ENCODE assay signal across 15 cellular contexts in genomic region chr2:177058747-177059146, GRCh38.
DNase-seq lines count a peak whose midpoint lies in the region; ATAC-seq, FAIRE-seq and TF ChIP-seq lines count a peak whose summit lies in the region.
"Had no signal": no experiment of that assay in that cellular context is flagged by ENCODE, and none has a peak within 500 bp of the region (broad histone marks: within the 10 kb centered on the region; RNA-seq: fewer than 3 reads in every experiment).

No MANE protein-coding gene starts in this region.

- peak; percentile 92 for ATAC-seq in GM19395 (IDR thresholded peaks at IDR 0.05; ENCODE audit: unreplicated experiment)
- ATAC-seq in HG02759 (IDR thresholded peaks at IDR 0.05; ENCODE audit: unreplicated experiment) = peak; percentile 80
- ATAC-seq in HG03442 (IDR thresholded peaks at IDR 0.05; ENCODE audit: unreplicated experiment) = peak; percentile 74
- ATAC-seq in CD8-positive, alpha-beta T cell = no peak
- ATAC-seq in HG02970 (IDR thresholded peaks at IDR 0.05; ENCODE audit: low FRiP score, unreplicated experiment) = no peak
- ATAC-seq: left cardiac atrium; stimulated activated memory B cell treated with anti-CD40 and anti-IgM and Interleukin-4, amounts not matched to agents 10 μg/mL and 1 μg/mL and 100 μg/mL, for 72 hours had no signal

- H3K27ac Mint-ChIP-seq in CD8-positive, alpha-beta T cell = no peak overlapping the region
- H3K27ac Mint-ChIP-seq: activated B cell treated with CpG ODN at 0.5 μM for 24 hours; stimulated activated memory B cell treated with anti-CD40 and anti-IgM and Interleukin-4, amounts not matched to agents 10 μg/mL and 1 μg/mL and 100 μg/mL, for 72 hours had no signal

- TF ChIP-seq CTCF in lower leg skin (IDR thresholded peaks at IDR 0.05) = no peak
- TF ChIP-seq CTCF in CD8-positive, alpha-beta T cell (IDR thresholded peaks at IDR 0.05) = no peak

- intact Hi-C loops in lower leg skin (cut with DNase I; ENCODE audit: low total_unique reads) = no loop called here
- intact Hi-C loops in CD8-positive, alpha-beta T cell (cut with DNase I, micrococcal nuclease) = no loop called here

- no peaks in the 10 kb centered on the region for H3K9me3 ChIP-seq in CD8-positive, alpha-beta T cell (ENCODE audit: low read length)

- no peaks in the 10 kb centered on the region for H3K36me3 Mint-ChIP-seq in CD8-positive, alpha-beta T cell
- H3K36me3 Mint-ChIP-seq: stimulated activated memory B cell treated with anti-CD40 and anti-IgM and Interleukin-4, amounts not matched to agents 10 μg/mL and 1 μg/mL and 100 μg/mL, for 72 hours had no signal

- H3K27me3 ChIP-seq in CD8-positive, alpha-beta T cell (ENCODE audit: insufficient read depth, low read length) = no peaks in the 10 kb centered on the region

- no peaks in the 10 kb centered on the region for H3K4me1 Mint-ChIP-seq in CD8-positive, alpha-beta T cell (ENCODE audit: low read depth)
- H3K4me1 Mint-ChIP-seq: activated B cell treated with CpG ODN at 0.5 μM for 24 hours; stimulated activated memory B cell treated with anti-CD40 and anti-IgM and Interleukin-4, amounts not matched to agents 10 μg/mL and 1 μg/mL and 100 μg/mL, for 72 hours had no signal

- H3K36me3 ChIP-seq in CD8-positive, alpha-beta T cell (ENCODE audit: insufficient read depth, low read length) = no peaks in the 10 kb centered on the region

- no peak for FAIRE-seq in GM12891 (lab: Jason Lieb, UNC)

- no peak overlapping the region for H3K27ac ChIP-seq in CD8-positive, alpha-beta T cell (ENCODE audit: low read depth, low read length)
- H3K27ac ChIP-seq: HL-60 had no signal

- POLR2A ChIA-PET in CD8-positive, alpha-beta T cell (lab: Charles Lee) = no interaction called here

- H3K4me1 ChIP-seq in CD8-positive, alpha-beta T cell (ENCODE audit: insufficient read depth, low read length) = no peaks in the 10 kb centered on the region

- TF ChIP-seq POLR2A in GM12891 (IDR thresholded peaks at IDR 0.05; ENCODE audit: low read depth, low read length) = no peak
- TF ChIP-seq POLR2A in lower leg skin (IDR thresholded peaks at IDR 0.05) = no peak

- no peak overlapping the region for H3K4me3 ChIP-seq in lower leg skin (ENCODE audit: low read depth, poor library complexity, severe bottlenecking)
- no peak overlapping the region for H3K4me3 ChIP-seq in CD8-positive, alpha-beta T cell (ENCODE audit: low read depth, low read length)

- H3K9me3 Mint-ChIP-seq in CD8-positive, alpha-beta T cell = no peaks in the 10 kb centered on the region
- H3K9me3 Mint-ChIP-seq: activated B cell treated with CpG ODN at 0.5 μM for 24 hours; stimulated activated memory B cell treated with anti-CD40 and anti-IgM and Interleukin-4, amounts not matched to agents 10 μg/mL and 1 μg/mL and 100 μg/mL, for 72 hours had no signal

- no peak overlapping the region for H3K4me3 Mint-ChIP-seq in CD8-positive, alpha-beta T cell
- H3K4me3 Mint-ChIP-seq: activated B cell treated with CpG ODN at 0.5 μM for 24 hours; stimulated activated memory B cell treated with anti-CD40 and anti-IgM and Interleukin-4, amounts not matched to agents 10 μg/mL and 1 μg/mL and 100 μg/mL, for 72 hours had no signal

- CTCF ChIA-PET in CD8-positive, alpha-beta T cell (lab: Charles Lee) = no interaction called here

- DNase-seq in GM12891 (ENCODE audit: insufficient read length, low spot score) (peak; percentile 11), NCI-H1417 (lab: John Stamatoyannopoulos, UW) (no peak), lower leg skin (ENCODE audit: low spot score in 2 of 2) (no peak)
- no peak for DNase-seq in CD8-positive, alpha-beta T cell
- DNase-seq: activated B cell treated with CpG ODN at 0.5 μM for 24 hours; Calu3; left cardiac atrium; NCI-H2171 treated with DMSO at 0.1 percent for 48 hours; stimulated activated CD4-positive, alpha-beta T cell treated with anti-CD3 and anti-CD28 coated beads, Interleukin-2, amount 100 ng/mL, for 48 hours had no signal

- peaks cover 2% of the 10 kb centered on the region for H3K27me3 Mint-ChIP-seq in CD8-positive, alpha-beta T cell (ENCODE audit: low read depth)
- H3K27me3 Mint-ChIP-seq: activated B cell treated with CpG ODN at 0.5 μM for 24 hours; stimulated activated memory B cell treated with anti-CD40 and anti-IgM and Interleukin-4, amounts not matched to agents 10 μg/mL and 1 μg/mL and 100 μg/mL, for 72 hours had no signal

TF ChIP-seq in GM12891, 5 proteins besides CTCF, POLR2A, EP300 and RAD21:
- TF ChIP-seq POLR2AphosphoS5 (IDR thresholded peaks at IDR 0.05; ENCODE audit: low read depth, low read length) = no peak
- TF ChIP-seq SPI1 (IDR thresholded peaks at IDR 0.05; ENCODE audit: low read depth, low read length) = no peak
- no peak for TF ChIP-seq PAX5 (IDR thresholded peaks at IDR 0.05; ENCODE audit: insufficient read depth, low read length, severe bottlenecking)

Comparison
In these comparisons a context has a peak if more than half of its experiments do, and no peak if none do; other contexts are left out.
1. ATAC-seq: peak in GM19395 (single experiment), HG02759 (single experiment) and HG03442 (single experiment); none in CD8-positive, alpha-beta T cell (single experiment) and HG02970 (single experiment).